ENCODE assay signal across 8 cellular contexts in genomic region chr1:18875107-18875795, GRCh38. TPM values are rescaled to one million over a fixed set of nuclear protein-coding genes. Genes with fewer than 3 reads are reported as not detected.
DNase-seq lines count a peak whose midpoint lies in the region; ATAC-seq, FAIRE-seq and TF ChIP-seq lines count a peak whose summit lies in the region.

No MANE protein-coding gene starts in this region.

- H3K36me3 Mint-ChIP-seq in activated CD8-positive, alpha-beta T cell treated with anti-CD3 and anti-CD28 coated beads, Interleukin-2, amount 10 ng/mL, durations not matched to agents 7 days and 5 days (ENCODE audit: low read depth) = no peaks in the 10 kb centered on the region

- CTCF ChIA-PET in activated CD8-positive, alpha-beta T cell treated with anti-CD3 and anti-CD28 coated beads, Interleukin-2, amount 10 ng/mL, durations not matched to agents 7 days and 5 days (lab: Charles Lee) = interaction anchor here (0.6 to 2.7 kb wide), 10 partner anchors 9 to 278 kb away, joined by 3 to 13 read pairs (median 4); partner anchors contain the start of gene ALDH4A1

- peak overlapping the region in 1 of 2 experiments; percentile 60 for H3K14ac ChIP-seq in mesenchymal stem cell (ENCODE audit: low read length in 2 of 2)

- TF ChIP-seq CTCF in AG10803 (conservative IDR thresholded peaks at IDR 0.05; ENCODE audit: low read length) = peak; percentile 88

- no peak overlapping the region for H2BK15ac ChIP-seq in mesenchymal stem cell (ENCODE audit: low read depth, poor library complexity, severe bottlenecking)

- H3K4me3 ChIP-seq in AG10803 (ENCODE audit: low read length) = no peak overlapping the region
- H3K4me3 ChIP-seq in effector memory CD4-positive, alpha-beta T cell (ENCODE audit: insufficient read depth, low read depth, low read length, poor library complexity, severe bottlenecking) = no peak overlapping the region
- H3K4me3 ChIP-seq in mesenchymal stem cell (ENCODE audit: insufficient read depth in 1 of 2, low read depth in 1 of 2, low read length in 2 of 2) = no peak overlapping the region

- no peaks in the 10 kb centered on the region for H3K9me3 ChIP-seq in effector memory CD4-positive, alpha-beta T cell (ENCODE audit: control insufficient read depth, low read length)
- H3K9me3 ChIP-seq in mesenchymal stem cell (ENCODE audit: control insufficient read depth, low read length) = no peaks in the 10 kb centered on the region

- H3K9me3 Mint-ChIP-seq in activated CD8-positive, alpha-beta T cell treated with anti-CD3 and anti-CD28 coated beads, Interleukin-2, amount 10 ng/mL, durations not matched to agents 7 days and 5 days (ENCODE audit: insufficient read depth) = no peaks in the 10 kb centered on the region

- H2AK5ac ChIP-seq in mesenchymal stem cell (ENCODE audit: low read length, severe bottlenecking) = no peak overlapping the region

- H3K36me3 ChIP-seq in effector memory CD4-positive, alpha-beta T cell (ENCODE audit: control insufficient read depth, insufficient read depth, low read length) = no peaks in the 10 kb centered on the region
- H3K36me3 ChIP-seq in mesenchymal stem cell (ENCODE audit: control insufficient read depth in 1 of 2, insufficient read depth in 2 of 2, low read depth in 1 of 2, low read length in 2 of 2) = peaks cover 4 to 35% of the 10 kb centered on the region in 2 experiments

- H3K4ac ChIP-seq in mesenchymal stem cell (ENCODE audit: low read depth in 1 of 2, low read length in 2 of 2) = no peak overlapping the region

- H2BK120ac ChIP-seq in mesenchymal stem cell (ENCODE audit: low read depth, low read length) = no peak overlapping the region

- H3K27ac Mint-ChIP-seq in activated CD8-positive, alpha-beta T cell treated with anti-CD3 and anti-CD28 coated beads, Interleukin-2, amount 10 ng/mL, durations not matched to agents 7 days and 5 days = no peak overlapping the region

- H3K27me3 Mint-ChIP-seq in activated CD8-positive, alpha-beta T cell treated with anti-CD3 and anti-CD28 coated beads, Interleukin-2, amount 10 ng/mL, durations not matched to agents 7 days and 5 days (ENCODE audit: low read depth) = no peaks in the 10 kb centered on the region

- peak; percentile 79 for ATAC-seq in activated CD8-positive, alpha-beta T cell treated with anti-CD3 and anti-CD28 coated beads, Interleukin-2, amount 10 ng/mL, durations not matched to agents 7 days and 5 days
- ATAC-seq in HG03469 (IDR thresholded peaks at IDR 0.05; ENCODE audit: unreplicated experiment) = no peak

- peak overlapping the region; percentile 28 for H3K9ac ChIP-seq in mesenchymal stem cell (ENCODE audit: low read length)

- no peak overlapping the region for H2BK12ac ChIP-seq in mesenchymal stem cell (ENCODE audit: low read length in 2 of 2)

- FAIRE-seq in H54 (lab: Jason Lieb, UNC) = no peak

- H3K4me2 ChIP-seq in mesenchymal stem cell (ENCODE audit: low read length, poor library complexity, severe bottlenecking) = no peak overlapping the region

- H4K8ac ChIP-seq in mesenchymal stem cell (ENCODE audit: low read length) = no peak overlapping the region

- POLR2A ChIA-PET in activated CD8-positive, alpha-beta T cell treated with anti-CD3 and anti-CD28 coated beads, Interleukin-2, amount 10 ng/mL, durations not matched to agents 7 days and 5 days (lab: Charles Lee) = no interaction called here

- no peak overlapping the region for H2BK5ac ChIP-seq in mesenchymal stem cell (ENCODE audit: low read depth, low read length, poor library complexity, severe bottlenecking)

- no peaks in the 10 kb centered on the region for H3K4me1 ChIP-seq in effector memory CD4-positive, alpha-beta T cell (ENCODE audit: control insufficient read depth, insufficient read depth, low read length, poor library complexity, severe bottlenecking)
- peaks cover 5% of the 10 kb centered on the region for H3K4me1 ChIP-seq in mesenchymal stem cell (ENCODE audit: control insufficient read depth, insufficient read depth, low read depth, low read length)

- peak; percentile 84 for DNase-seq in AG10803 (ENCODE audit: low read depth)
- peak; percentile 82 for DNase-seq in H54 (ENCODE audit: insufficient read length, low spot score)
- peak; percentile 2 for DNase-seq in NCI-H774 (lab: John Stamatoyannopoulos, UW)
- peak; percentile 75 for DNase-seq in activated CD8-positive, alpha-beta T cell treated with anti-CD3 and anti-CD28 coated beads, Interleukin-2, amount 10 ng/mL, durations not matched to agents 7 days and 5 days
- DNase-seq in effector memory CD4-positive, alpha-beta T cell = peak; percentile 17 to 50 (median 33)
- DNase-seq in mesenchymal stem cell = peak; percentile 81
- DNase-seq in stimulated activated CD8-positive, alpha-beta memory T cell treated with anti-CD3 and anti-CD28 coated beads, Interleukin-12 subunit alpha, Interleukin-12 subunit beta, amount 100 ng/mL, for 4 hours (ENCODE audit: low read depth) = peak; percentile 30

- H3K18ac ChIP-seq in mesenchymal stem cell (ENCODE audit: low read depth in 1 of 2, low read length in 2 of 2) = no peak overlapping the region

- H3K27me3 ChIP-seq in effector memory CD4-positive, alpha-beta T cell (replicated peaks; ENCODE audit: control insufficient read depth, insufficient read depth, low read length, poor library complexity, severe bottlenecking) = no peaks in the 10 kb centered on the region
- H3K27me3 ChIP-seq in mesenchymal stem cell (ENCODE audit: control insufficient read depth in 1 of 2, insufficient read depth in 1 of 2, low read length in 2 of 2) = no peaks in the 10 kb centered on the region

- no peaks in the 10 kb centered on the region for H3K79me1 ChIP-seq in mesenchymal stem cell (replicated peaks; ENCODE audit: low read length, poor library complexity, severe bottlenecking)

- no peak overlapping the region for H3K4me3 Mint-ChIP-seq in activated CD8-positive, alpha-beta T cell treated with anti-CD3 and anti-CD28 coated beads, Interleukin-2, amount 10 ng/mL, durations not matched to agents 7 days and 5 days

- no peaks in the 10 kb centered on the region for H3K4me1 Mint-ChIP-seq in activated CD8-positive, alpha-beta T cell treated with anti-CD3 and anti-CD28 coated beads, Interleukin-2, amount 10 ng/mL, durations not matched to agents 7 days and 5 days (ENCODE audit: low read depth)

- no peak overlapping the region for H3K27ac ChIP-seq in effector memory CD4-positive, alpha-beta T cell (ENCODE audit: insufficient read depth, low read length, poor library complexity, severe bottlenecking)
- no peak overlapping the region for H3K27ac ChIP-seq in mesenchymal stem cell (ENCODE audit: low read length, poor library complexity, severe bottlenecking)

- 34% methylated on average over 20 of the region's 20 CpGs for WGBS in mesenchymal stem cell

- TF ChIP-seq POLR2A in H54 (IDR thresholded peaks at IDR 0.05; ENCODE audit: low read depth, low read length) = no peak

- no peak overlapping the region for H4K91ac ChIP-seq in mesenchymal stem cell (ENCODE audit: low read length)

- peak overlapping the region; percentile 34 for H2AFZ ChIP-seq in mesenchymal stem cell (ENCODE audit: low read depth, low read length)

- no peak overlapping the region for H3K23ac ChIP-seq in mesenchymal stem cell (ENCODE audit: low read length in 2 of 2)

RNA-seq across cellular contexts. Expression of gene TAS1R2, which starts 15.8 kb away (rescaled TPM):
- not detected for total RNA-seq in activated CD8-positive, alpha-beta T cell treated with anti-CD3 and anti-CD28 coated beads, Interleukin-2, amount 10 ng/mL, durations not matched to agents 7 days and 5 days
- polyA plus RNA-seq in mesenchymal stem cell (2013, experiment 1 of 2) = not detected
- polyA plus RNA-seq in mesenchymal stem cell (2013, experiment 2 of 2) = not detected

RNA-seq across cellular contexts. Expression of gene ALDH4A1, which starts 27.1 kb away (rescaled TPM):
- 1 to 10 TPM; 4.2 to 4.3 TPM for total RNA-seq in activated CD8-positive, alpha-beta T cell treated with anti-CD3 and anti-CD28 coated beads, Interleukin-2, amount 10 ng/mL, durations not matched to agents 7 days and 5 days
- polyA plus RNA-seq in mesenchymal stem cell (2013, experiment 1 of 2) = 7.7 TPM
- polyA plus RNA-seq in mesenchymal stem cell (2013, experiment 2 of 2) = 7.8 TPM

Comparison
In these comparisons a context has a peak if more than half of its experiments do, and no peak if none do; other contexts are left out.
1. DNase-seq: peak in every context shown above with its lines; median percentile 84 in AG10803; 82 in H54; 81 in mesenchymal stem cell; 75 in activated CD8-positive, alpha-beta T cell treated with anti-CD3 and anti-CD28 coated beads, Interleukin-2, amount 10 ng/mL, durations not matched to agents 7 days and 5 days; 33 in effector memory CD4-positive, alpha-beta T cell; 30 in stimulated activated CD8-positive, alpha-beta memory T cell treated with anti-CD3 and anti-CD28 coated beads, Interleukin-12 subunit alpha, Interleukin-12 subunit beta, amount 100 ng/mL, for 4 hours; 2 in NCI-H774.